17 cellular contexts compared by ENCODE assay signal in genomic region chr10:110944997-110945396, GRCh38. TPM values are rescaled to one million over a fixed set of nuclear protein-coding genes. Genes with fewer than 3 reads are reported as not detected.
A peak's percentile ranks its signal among the peaks of the same experiment; 100 is the strongest.
DNase-seq lines count a peak whose midpoint lies in the region; ATAC-seq lines count a peak whose summit lies in the region.
"Had no signal": no experiment of that assay in that cellular context is flagged by ENCODE, and none has a peak within 500 bp of the region (broad histone marks: within the 10 kb centered on the region; RNA-seq: fewer than 3 reads in every experiment).

No MANE protein-coding gene starts in this region.

- peaks cover 5% of the 10 kb centered on the region for H3K9me3 Mint-ChIP-seq in activated CD8-positive, alpha-beta memory T cell treated with anti-CD3 and anti-CD28 coated beads, Interleukin-2, amount 10 ng/mL, durations not matched to agents 7 days and 5 days (ENCODE audit: low read depth)

- H3K27ac Mint-ChIP-seq in activated CD8-positive, alpha-beta memory T cell treated with anti-CD3 and anti-CD28 coated beads, Interleukin-2, amount 10 ng/mL, durations not matched to agents 7 days and 5 days, result no peak overlapping the region

- no peak for DNase-seq in Right ventricle myocardium superior
- DNase-seq in cardiac septum (ENCODE audit: low spot score), result no peak
- peak; percentile 71 for DNase-seq in dermis blood vessel endothelial cell
- DNase-seq in iris pigment epithelial cell (ENCODE audit: low read depth), result peak; percentile 61
- no peak for DNase-seq in NCI-H146 treated with DMSO at 0.1 percent for 48 hours (lab: John Stamatoyannopoulos, UW; ENCODE audit: unreplicated experiment)
- DNase-seq in hypothalamus (lab: John Stamatoyannopoulos, UW), result no peak
- no peak for DNase-seq in activated CD4-positive, CD25-positive, alpha-beta regulatory T cell (lab: John Stamatoyannopoulos, UW)
- DNase-seq in activated CD8-positive, alpha-beta memory T cell treated with anti-CD3 and anti-CD28 coated beads, Interleukin-2, amount 10 ng/mL, durations not matched to agents 7 days and 5 days, result no peak
- DNase-seq: Caco-2; effector memory CD4-positive, alpha-beta T cell; head of caudate nucleus; kidney glomerular epithelial cell; NCI-H1930; T-helper 1 cell had no signal

- intact Hi-C loops in Right ventricle myocardium superior (cut with DNase I), result no loop called here
- intact Hi-C loops in cardiac septum (cut with DNase I), result no loop called here

- H3K36me3 Mint-ChIP-seq in activated CD8-positive, alpha-beta memory T cell treated with anti-CD3 and anti-CD28 coated beads, Interleukin-2, amount 10 ng/mL, durations not matched to agents 7 days and 5 days, result peaks cover 68% of the 10 kb centered on the region

- H3K27me3 Mint-ChIP-seq in activated CD8-positive, alpha-beta memory T cell treated with anti-CD3 and anti-CD28 coated beads, Interleukin-2, amount 10 ng/mL, durations not matched to agents 7 days and 5 days, result no peaks in the 10 kb centered on the region
- H3K27me3 Mint-ChIP-seq: brain, progenitor cell of endocrine pancreas had no signal

- H3K4me3 Mint-ChIP-seq in activated CD8-positive, alpha-beta memory T cell treated with anti-CD3 and anti-CD28 coated beads, Interleukin-2, amount 10 ng/mL, durations not matched to agents 7 days and 5 days, result no peak overlapping the region
- H3K4me3 Mint-ChIP-seq: brain had no signal

- ATAC-seq in Right ventricle myocardium superior (ENCODE audit: poor library complexity), result peak; percentile 53
- no peak for ATAC-seq in activated CD8-positive, alpha-beta memory T cell treated with anti-CD3 and anti-CD28 coated beads, Interleukin-2, amount 10 ng/mL, durations not matched to agents 7 days and 5 days
- ATAC-seq: activated CD4-positive, CD25-positive, alpha-beta regulatory T cell treated with anti-CD3 and anti-CD28 coated beads, Interleukin-2, amount 50 U/mL, for 24 hours had no signal

- peaks cover 18% of the 10 kb centered on the region for H3K4me1 Mint-ChIP-seq in activated CD8-positive, alpha-beta memory T cell treated with anti-CD3 and anti-CD28 coated beads, Interleukin-2, amount 10 ng/mL, durations not matched to agents 7 days and 5 days
- H3K4me1 Mint-ChIP-seq: brain had no signal

- CTCF ChIA-PET in activated CD8-positive, alpha-beta memory T cell treated with anti-CD3 and anti-CD28 coated beads, Interleukin-2, amount 10 ng/mL, durations not matched to agents 7 days and 5 days (lab: Charles Lee), result interaction anchor here (0.7 kb wide), 1 partner anchor 15 kb away, joined by 3 read pairs; no protein-coding TSS in a partner anchor

RNA-seq across cellular contexts. Expression of gene SHOC2, which starts 25.6 kb away (rescaled TPM):
- total RNA-seq in Right ventricle myocardium superior, result 40.8 TPM
- 51.4 TPM for total RNA-seq in cardiac septum
- 62.3 and 70.6 TPM in 2 replicates for total RNA-seq in dermis blood vessel endothelial cell
- total RNA-seq in activated CD8-positive, alpha-beta memory T cell treated with anti-CD3 and anti-CD28 coated beads, Interleukin-2, amount 10 ng/mL, durations not matched to agents 7 days and 5 days, result 10 to 100 TPM; 39.3 to 43.2 TPM

RNA-seq across cellular contexts. Expression of gene BBIP1, which starts 26.0 kb away (rescaled TPM):
- total RNA-seq in Right ventricle myocardium superior (16.0 TPM), cardiac septum (31.1 TPM), dermis blood vessel endothelial cell (16.7 and 29.7 TPM in 2 replicates)
- 10 to 100 TPM; 23.1 to 24.8 TPM for total RNA-seq in activated CD8-positive, alpha-beta memory T cell treated with anti-CD3 and anti-CD28 coated beads, Interleukin-2, amount 10 ng/mL, durations not matched to agents 7 days and 5 days

Comparison
In these comparisons a context has a peak if more than half of its experiments do, and no peak if none do; other contexts are left out.
1. DNase-seq: peak in dermis blood vessel endothelial cell (single experiment) and iris pigment epithelial cell (single experiment); none in Right ventricle myocardium superior (single experiment), cardiac septum (single experiment), NCI-H146 treated with DMSO at 0.1 percent for 48 hours (single experiment), hypothalamus (0 of 51), activated CD4-positive, CD25-positive, alpha-beta regulatory T cell (0 of 4) and activated CD8-positive, alpha-beta memory T cell treated with anti-CD3 and anti-CD28 coated beads, Interleukin-2, amount 10 ng/mL, durations not matched to agents 7 days and 5 days (single experiment).